In genomic region chr11:87290304-87290922, GRCh38 we compare ENCODE assay signal across 8 cellular contexts.
DNase-seq lines count a peak whose midpoint lies in the region; ATAC-seq, FAIRE-seq and TF ChIP-seq lines count a peak whose summit lies in the region.

No MANE protein-coding gene starts in this region.

- no peak for TF ChIP-seq EP300 in A549 (IDR thresholded peaks at IDR 0.05)

- H3K27ac ChIP-seq in A549: no peak overlapping the region
- H3K27ac ChIP-seq in heart right ventricle: no peak overlapping the region
- no peak overlapping the region for H3K27ac ChIP-seq in smooth muscle cell (ENCODE audit: low read depth)

- TF ChIP-seq POLR2A in A549 (IDR thresholded peaks at IDR 0.05; ENCODE audit: low read length): no peak

- no peaks in the 10 kb centered on the region for H4K20me1 ChIP-seq in smooth muscle cell (ENCODE audit: low read depth)

- H3K9me3 ChIP-seq in A549: no peaks in the 10 kb centered on the region
- H3K9me3 ChIP-seq in heart right ventricle: no peaks in the 10 kb centered on the region
- H3K9me3 ChIP-seq in smooth muscle cell (replicated peaks; ENCODE audit: low read depth): no peaks in the 10 kb centered on the region

- ATAC-seq in A549 (peak; percentile 66 to 73; a peak in 5 of 6 replicates), heart right ventricle (peak in 2 of 8 donors; percentile 35 to 57), GM18498 (IDR thresholded peaks at IDR 0.05; ENCODE audit: unreplicated experiment) (no peak)

- H3F3A ChIP-seq in smooth muscle cell (ENCODE audit: low read depth): no peaks in the 10 kb centered on the region

- H3K36me3 ChIP-seq in heart right ventricle (peaks cover 0 to 2% (median 0%) of the 10 kb centered on the region in 9 donors), smooth muscle cell (ENCODE audit: low read depth) (no peaks in the 10 kb centered on the region)

- TF ChIP-seq CTCF in A549 (IDR thresholded peaks at IDR 0.05) (peak; percentile 86), GM12873 (IDR thresholded peaks at IDR 0.05; ENCODE audit: insufficient read depth, low read depth, low read length, missing control alignments) (peak; percentile 44), heart right ventricle (IDR thresholded peaks at IDR 0.05) (peak; percentile 30 to 83 (median 75)), smooth muscle cell (IDR thresholded peaks at IDR 0.05; ENCODE audit: borderline replicate concordance, insufficient read depth, poor library complexity, severe bottlenecking) (peak; percentile 73)

- DNase-seq in A549 (ENCODE audit: low read depth in 1 of 2, low spot score in 1 of 2) (peak; percentile 42 to 59), NCI-H128 (lab: John Stamatoyannopoulos, UW; ENCODE audit: unreplicated experiment) (peak; percentile 73), heart right ventricle (no peak), smooth muscle cell (lab: John Stamatoyannopoulos, UW; ENCODE audit: unreplicated experiment) (no peak)
- DNase-seq in stimulated activated CD4-positive, alpha-beta T cell treated with anti-CD3 and anti-CD28 coated beads, Interleukin-4, amount 100 ng/mL, for 1 hour: no peak

- no peak overlapping the region for H2AFZ ChIP-seq in smooth muscle cell (ENCODE audit: low read depth)

- H3K4me3 ChIP-seq in A549 (no peak overlapping the region), heart right ventricle (no peak overlapping the region), smooth muscle cell (no peak overlapping the region)

- FAIRE-seq in A549 (lab: Jason Lieb, UNC) (no peak), TTC549 (lab: Jason Lieb, UNC) (peak; percentile 96)

- H3K4me1 ChIP-seq in A549 (no peaks in the 10 kb centered on the region), heart right ventricle (no peaks in the 10 kb centered on the region), smooth muscle cell (ENCODE audit: low read depth) (no peaks in the 10 kb centered on the region)

- TF ChIP-seq RAD21 in A549 (conservative IDR thresholded peaks at IDR 0.05 in 1 of 2, IDR thresholded peaks at IDR 0.05 in 1 of 2): peak; percentile 85 to 91

- intact Hi-C loops in heart right ventricle (cut with DNase I): loop anchor here in 7 of 10 donors (1.0 to 10.0 kb wide), 7 partner anchors 351 to 426 kb away; no protein-coding TSS in a partner anchor

- 5% methylated on average over 3 of the region's 3 CpGs for WGBS in A549 (ENCODE audit: missing lambda C conversion rate)
- WGBS in heart right ventricle, 2 donors: 13 to 25% methylated on average over 3 of the region's 3 CpGs
- WGBS in smooth muscle cell (ENCODE audit: low lambda C conversion rate): 22% methylated on average over 3 of the region's 3 CpGs

- POLR2A ChIA-PET in A549 (lab: Yijun Ruan, JAX): no interaction called here

- H3K4me2 ChIP-seq in A549 (no peak overlapping the region), smooth muscle cell (no peak overlapping the region)

- no peaks in the 10 kb centered on the region for H3K79me2 ChIP-seq in smooth muscle cell (ENCODE audit: low read depth)

- H3K27me3 ChIP-seq in heart right ventricle (no peaks in the 10 kb centered on the region), smooth muscle cell (ENCODE audit: low read depth) (no peaks in the 10 kb centered on the region)

- CTCF ChIA-PET in A549 (lab: Yijun Ruan, JAX): interaction anchor here (0.7 to 6.5 kb wide), 20 partner anchors 10 to 366 kb away, joined by 3 to 50 read pairs (median 6); partner anchors contain the start of gene FZD4

- no peak overlapping the region for H3K9ac ChIP-seq in smooth muscle cell (ENCODE audit: low read depth)

TF ChIP-seq in A549, 52 proteins besides CTCF, POLR2A, EP300 and RAD21:
- TF ChIP-seq GATA3 (IDR thresholded peaks at IDR 0.05; ENCODE audit: borderline replicate concordance): peak; percentile 14; the same call in 1 of the 2 replicates
- 0 out of 4 replicates have a peak, but pooled peaks of 1 of the 2 experiments have one; percentile 13 for TF ChIP-seq CEBPB (IDR thresholded peaks at IDR 0.05)
- TF ChIP-seq, protein P1, sequence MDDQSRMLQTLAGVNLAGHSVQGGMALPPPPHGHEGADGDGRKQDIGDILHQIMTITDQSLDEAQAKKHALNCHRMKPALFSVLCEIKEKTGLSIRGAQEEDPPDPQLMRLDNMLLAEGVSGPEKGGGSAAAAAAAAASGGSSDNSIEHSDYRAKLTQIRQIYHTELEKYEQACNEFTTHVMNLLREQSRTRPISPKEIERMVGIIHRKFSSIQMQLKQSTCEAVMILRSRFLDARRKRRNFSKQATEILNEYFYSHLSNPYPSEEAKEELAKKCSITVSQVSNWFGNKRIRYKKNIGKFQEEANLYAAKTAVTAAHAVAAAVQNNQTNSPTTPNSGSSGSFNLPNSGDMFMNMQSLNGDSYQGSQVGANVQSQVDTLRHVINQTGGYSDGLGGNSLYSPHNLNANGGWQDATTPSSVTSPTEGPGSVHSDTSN (IDR thresholded peaks at IDR 0.05): no peak
- peak; percentile 83 for TF ChIP-seq SMC3 (IDR thresholded peaks at IDR 0.05)

Comparison
In these comparisons a context has a peak if more than half of its experiments do, and no peak if none do; other contexts are left out.
1. DNase-seq: peak in A549 (2 of 2) and NCI-H128 (single experiment); none in heart right ventricle (0 of 2), smooth muscle cell (single experiment) and stimulated activated CD4-positive, alpha-beta T cell treated with anti-CD3 and anti-CD28 coated beads, Interleukin-4, amount 100 ng/mL, for 1 hour (single experiment).
2. Peak in every context shown above with its lines, with median percentiles within 50 percentile points of each other: CTCF ChIP-seq.